8 cellular contexts compared by ENCODE assay signal in the genomic region with DNA sequence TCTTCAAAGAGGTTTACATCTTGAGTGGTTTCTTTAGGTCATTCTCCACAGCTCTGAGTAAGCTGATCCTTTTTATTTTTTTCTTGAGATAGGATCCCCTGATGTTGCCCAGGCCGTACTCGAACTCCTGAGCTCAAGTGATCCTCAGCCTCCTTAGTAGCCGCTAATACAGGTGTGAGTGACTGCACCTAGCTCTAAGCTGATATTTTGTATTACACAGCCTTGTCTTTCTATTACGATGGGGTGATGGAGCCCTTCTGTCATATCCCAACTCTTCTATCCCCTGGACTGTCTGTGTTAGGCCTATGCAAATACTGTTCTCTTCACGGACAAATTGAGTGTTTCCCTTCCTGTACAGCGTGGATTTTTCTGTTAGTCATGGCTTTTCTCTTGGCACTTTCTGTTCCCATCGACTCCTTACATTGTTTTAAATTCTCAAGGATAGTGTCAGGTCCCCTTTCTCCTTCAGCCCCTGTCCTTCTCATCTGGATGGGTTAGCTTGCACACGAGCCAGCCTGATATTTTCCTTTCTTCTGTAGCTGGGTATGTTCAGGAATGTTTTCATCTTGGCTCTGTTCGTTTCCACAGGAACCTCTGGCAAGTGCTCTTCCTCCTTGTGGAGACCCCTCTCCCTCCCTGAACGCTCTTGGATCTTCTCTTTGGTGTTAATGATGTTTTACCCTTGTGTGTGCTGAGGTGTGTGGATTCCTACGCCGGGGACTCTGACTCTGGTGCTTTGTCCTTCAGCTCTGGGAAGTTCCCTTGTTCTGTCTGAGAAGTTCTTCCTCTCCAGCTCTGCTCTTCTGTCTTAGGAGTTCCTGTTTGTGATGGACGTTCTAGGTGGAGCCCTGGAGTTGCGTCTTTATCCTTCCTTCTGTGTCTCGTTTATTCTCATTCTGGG. TPM values are rescaled to one million over a fixed set of nuclear protein-coding genes. Genes with fewer than 3 reads are reported as not detected.
DNase-seq lines count a peak whose midpoint lies in the region; ATAC-seq and TF ChIP-seq lines count a peak whose summit lies in the region.

No MANE protein-coding gene starts in this region.

- H3K27ac Mint-ChIP-seq in activated CD4-positive, alpha-beta T cell treated with anti-CD3 and anti-CD28 coated beads for 36 hours, result peak overlapping the region; percentile 96
- H3K27ac Mint-ChIP-seq in activated CD4-positive, alpha-beta memory T cell treated with anti-CD3 and anti-CD28 coated beads, Interleukin-2, amount 10 ng/mL, durations not matched to agents 7 days and 5 days, result peak overlapping the region; percentile 97

- TF ChIP-seq CTCF in stomach (IDR thresholded peaks at IDR 0.05), result no peak

- no peaks in the 10 kb centered on the region for H3K9me3 Mint-ChIP-seq in activated CD4-positive, alpha-beta T cell treated with anti-CD3 and anti-CD28 coated beads for 36 hours (ENCODE audit: low read depth)
- no peaks in the 10 kb centered on the region for H3K9me3 Mint-ChIP-seq in activated CD4-positive, alpha-beta memory T cell treated with anti-CD3 and anti-CD28 coated beads, Interleukin-2, amount 10 ng/mL, durations not matched to agents 7 days and 5 days

- H3K4me1 Mint-ChIP-seq in activated CD4-positive, alpha-beta T cell treated with anti-CD3 and anti-CD28 coated beads for 36 hours, result peaks cover 65% of the 10 kb centered on the region
- peaks cover 76% of the 10 kb centered on the region for H3K4me1 Mint-ChIP-seq in activated CD4-positive, alpha-beta memory T cell treated with anti-CD3 and anti-CD28 coated beads, Interleukin-2, amount 10 ng/mL, durations not matched to agents 7 days and 5 days

- H3K4me3 ChIP-seq in stomach, result no peak overlapping the region

- H3K27me3 ChIP-seq in stomach, result no peaks in the 10 kb centered on the region

- 62 to 71% (median 63%) methylated on average over 15 of the region's 15 CpGs for WGBS in stomach, 5 donors

- CTCF ChIA-PET in activated CD4-positive, alpha-beta T cell treated with anti-CD3 and anti-CD28 coated beads for 36 hours (lab: Charles Lee), result interaction anchor here (0.6 to 1.2 kb wide), 5 partner anchors 9 to 174 kb away, joined by 3 to 6 read pairs (median 3); no protein-coding TSS in a partner anchor
- CTCF ChIA-PET in activated CD4-positive, alpha-beta memory T cell treated with anti-CD3 and anti-CD28 coated beads, Interleukin-2, amount 10 ng/mL, durations not matched to agents 7 days and 5 days (lab: Charles Lee), result interaction anchor here (0.5 to 1.3 kb wide), 3 partner anchors 58 to 127 kb away, joined by 3 to 4 read pairs (median 4); no protein-coding TSS in a partner anchor

- H3K27ac ChIP-seq in stomach, result peak overlapping the region; percentile 23 to 95 (median 68)

- DNase-seq in activated CD4-positive, alpha-beta T cell treated with anti-CD3 and anti-CD28 coated beads for 36 hours, result no peak
- no peak for DNase-seq in activated CD4-positive, alpha-beta T cell treated with anti-CD3 and anti-CD28 coated beads, Interleukin-2, amount 50 U/mL, for 4 hours
- DNase-seq in activated CD4-positive, alpha-beta memory T cell treated with anti-CD3 and anti-CD28 coated beads, Interleukin-2, amount 10 ng/mL, durations not matched to agents 7 days and 5 days, result no peak
- peak; percentile 22 for DNase-seq in iris pigment epithelial cell (ENCODE audit: low read depth)
- DNase-seq in stomach, result no peak
- DNase-seq in middle frontal gyrus (ENCODE audit: extremely low spot score, low spot score), result no peak
- DNase-seq in A172 (ENCODE audit: low spot score), result no peak
- no peak for DNase-seq in dedifferentiated amniotic fluid mesenchymal stem cell (ENCODE audit: extremely low spot score)

- peaks cover 0 to 24% (median 14%) of the 10 kb centered on the region in 4 donors for H3K36me3 ChIP-seq in stomach

- no peak for ATAC-seq in activated CD4-positive, alpha-beta T cell treated with anti-CD3 and anti-CD28 coated beads for 36 hours

- H3K4me3 Mint-ChIP-seq in activated CD4-positive, alpha-beta T cell treated with anti-CD3 and anti-CD28 coated beads for 36 hours, result peak overlapping the region; percentile 93
- peak overlapping the region; percentile 50 for H3K4me3 Mint-ChIP-seq in activated CD4-positive, alpha-beta memory T cell treated with anti-CD3 and anti-CD28 coated beads, Interleukin-2, amount 10 ng/mL, durations not matched to agents 7 days and 5 days

- TF ChIP-seq POLR2A in stomach (IDR thresholded peaks at IDR 0.05), result no peak

- H3K36me3 Mint-ChIP-seq in activated CD4-positive, alpha-beta T cell treated with anti-CD3 and anti-CD28 coated beads for 36 hours (ENCODE audit: low read depth), result peaks cover 41% of the 10 kb centered on the region
- H3K36me3 Mint-ChIP-seq in activated CD4-positive, alpha-beta memory T cell treated with anti-CD3 and anti-CD28 coated beads, Interleukin-2, amount 10 ng/mL, durations not matched to agents 7 days and 5 days (ENCODE audit: low read depth), result peaks cover 41% of the 10 kb centered on the region

- no peaks in the 10 kb centered on the region for H3K27me3 Mint-ChIP-seq in activated CD4-positive, alpha-beta T cell treated with anti-CD3 and anti-CD28 coated beads for 36 hours
- no peaks in the 10 kb centered on the region for H3K27me3 Mint-ChIP-seq in activated CD4-positive, alpha-beta memory T cell treated with anti-CD3 and anti-CD28 coated beads, Interleukin-2, amount 10 ng/mL, durations not matched to agents 7 days and 5 days

- TF ChIP-seq EP300 in stomach (IDR thresholded peaks at IDR 0.05), result no peak

- POLR2A ChIA-PET in activated CD4-positive, alpha-beta T cell treated with anti-CD3 and anti-CD28 coated beads for 36 hours (lab: Charles Lee), result interaction anchor here (0.5 to 1.4 kb wide), 3 partner anchors 13 to 78 kb away, joined by 3 read pairs; no protein-coding TSS in a partner anchor
- POLR2A ChIA-PET in activated CD4-positive, alpha-beta memory T cell treated with anti-CD3 and anti-CD28 coated beads, Interleukin-2, amount 10 ng/mL, durations not matched to agents 7 days and 5 days (lab: Charles Lee), result interaction anchor here (1.1 to 4.0 kb wide), 5 partner anchors 9 to 174 kb away, joined by 3 to 34 read pairs (median 4); partner anchors contain the start of gene SLC7A5

- intact Hi-C loops in activated CD4-positive, alpha-beta T cell treated with anti-CD3 and anti-CD28 coated beads for 36 hours (cut with DNase I, micrococcal nuclease), result loop anchor here (5.0 to 10.0 kb wide), 4 partner anchors 34 to 1291 kb away; partner anchors contain the start of genes PIEZO1 (in 1 of the 2) and ZC3H18 (in 1 of the 2)
- intact Hi-C loops in stomach (cut with DNase I; ENCODE audit: low total_unique reads), result no loop called here

- no peaks in the 10 kb centered on the region for H3K9me3 ChIP-seq in stomach

- peaks cover 36 to 68% (median 59%) of the 10 kb centered on the region in 4 donors for H3K4me1 ChIP-seq in stomach

RNA-seq across cellular contexts. Expression of gene BANP, which starts 2.3 kb away (rescaled TPM):
- total RNA-seq in activated CD4-positive, alpha-beta T cell treated with anti-CD3 and anti-CD28 coated beads for 36 hours, result 10 to 100 TPM; 35.2 to 36.1 TPM
- total RNA-seq in activated CD4-positive, alpha-beta memory T cell treated with anti-CD3 and anti-CD28 coated beads, Interleukin-2, amount 10 ng/mL, durations not matched to agents 7 days and 5 days, result 10 to 100 TPM; 33.6 to 38.9 TPM
- total RNA-seq in stomach, result 100 to 1,000 TPM in 1 of 5 donors, 10 to 100 TPM in 4; 17.4 to 144 (median 71.2) TPM
- 10 to 100 TPM in 1 of 3 donors, 1 to 10 TPM in 2; 6.0 to 10.3 (median 7.5) TPM for polyA plus RNA-seq in stomach
- total RNA-seq in A172 (2014; rRNA removed; shearing (Covaris generic)), result 16.9 and 25.4 TPM in 2 replicates

RNA-seq across cellular contexts. Expression of gene CA5A, which starts 17.2 kb away (rescaled TPM):
- total RNA-seq in activated CD4-positive, alpha-beta T cell treated with anti-CD3 and anti-CD28 coated beads for 36 hours, result not detected
- not detected for total RNA-seq in activated CD4-positive, alpha-beta memory T cell treated with anti-CD3 and anti-CD28 coated beads, Interleukin-2, amount 10 ng/mL, durations not matched to agents 7 days and 5 days
- total RNA-seq in stomach, result not detected
- not detected for polyA plus RNA-seq in stomach
- not detected in 2 replicates for total RNA-seq in A172 (2014; rRNA removed; shearing (Covaris generic))
